ENCODE assay signal across 16 cellular contexts in genomic region chr2:236712961-236713673, GRCh38.
"Had no signal": no experiment of that assay in that cellular context is flagged by ENCODE, and none has a peak within 500 bp of the region (broad histone marks: within the 10 kb centered on the region; RNA-seq: fewer than 3 reads in every experiment).

No MANE protein-coding gene starts in this region.

- H3K9me3 ChIP-seq: body of pancreas, left lung, right atrium auricular region, upper lobe of right lung had no signal

- H3K36me3 Mint-ChIP-seq: activated naive CD4-positive, alpha-beta T cell treated with anti-CD3 and anti-CD28 coated beads, Interleukin-2, amount 10 ng/mL, durations not matched to agents 7 days and 5 days; memory B cell; stimulated activated effector memory CD8-positive, alpha-beta T cell treated with anti-CD3 and anti-CD28 coated beads, Interleukin-12 subunit alpha, Interleukin-12 subunit beta, amount 100 ng/mL, for 72 hours had no signal

- H3K27me3 ChIP-seq: body of pancreas, right atrium auricular region, upper lobe of right lung had no signal

- H3K27ac Mint-ChIP-seq: activated B cell treated with CpG ODN at 0.5 μM for 24 hours; activated CD4-positive, alpha-beta T cell treated with anti-CD3 and anti-CD28 coated beads, Interleukin-2, amount 10 ng/mL, durations not matched to agents 24 days and 14 days; activated naive CD4-positive, alpha-beta T cell treated with anti-CD3 and anti-CD28 coated beads, Interleukin-2, amount 10 ng/mL, durations not matched to agents 7 days and 5 days; activated T-helper 2 cell treated with anti-CD3 and anti-CD28 coated beads, Interferon-gamma antibody, Interleukin-2, Interleukin-4, amounts not matched to agents 10 μg/mL and 5 μg/mL and 100 μg/mL, durations not matched to agents 14 hours and 24 hours and 36 hours; memory B cell; stimulated activated effector memory CD8-positive, alpha-beta T cell treated with anti-CD3 and anti-CD28 coated beads, Interleukin-12 subunit alpha, Interleukin-12 subunit beta, amount 100 ng/mL, for 72 hours; T-helper 17 cell had no signal

- H3K4me3 ChIP-seq: body of pancreas, left lung, right atrium auricular region, smooth muscle cell, upper lobe of right lung had no signal

- H3K4me1 Mint-ChIP-seq: activated B cell treated with CpG ODN at 0.5 μM for 24 hours; activated CD4-positive, alpha-beta T cell treated with anti-CD3 and anti-CD28 coated beads, Interleukin-2, amount 10 ng/mL, durations not matched to agents 24 days and 14 days; activated naive CD4-positive, alpha-beta T cell treated with anti-CD3 and anti-CD28 coated beads, Interleukin-2, amount 10 ng/mL, durations not matched to agents 7 days and 5 days; memory B cell; T-helper 17 cell had no signal

- H3K4me1 ChIP-seq: body of pancreas, upper lobe of right lung had no signal

- H3K36me3 ChIP-seq: left lung, right atrium auricular region, upper lobe of right lung had no signal

- H3K4me3 Mint-ChIP-seq: activated B cell treated with CpG ODN at 0.5 μM for 24 hours; activated CD4-positive, alpha-beta T cell treated with anti-CD3 and anti-CD28 coated beads, Interleukin-2, amount 10 ng/mL, durations not matched to agents 24 days and 14 days; activated naive CD4-positive, alpha-beta T cell treated with anti-CD3 and anti-CD28 coated beads, Interleukin-2, amount 10 ng/mL, durations not matched to agents 7 days and 5 days; memory B cell; neural crest cell; stimulated activated effector memory CD8-positive, alpha-beta T cell treated with anti-CD3 and anti-CD28 coated beads, Interleukin-12 subunit alpha, Interleukin-12 subunit beta, amount 100 ng/mL, for 72 hours; T-helper 17 cell had no signal

- DNase-seq: activated B cell treated with CpG ODN at 0.5 μM for 24 hours; activated CD4-positive, alpha-beta T cell treated with anti-CD3 and anti-CD28 coated beads, Interleukin-2, amount 10 ng/mL, durations not matched to agents 24 days and 14 days; activated CD8-positive, alpha-beta memory T cell treated with anti-CD3 and anti-CD28 coated beads for 24 hours; activated naive CD4-positive, alpha-beta T cell treated with anti-CD3 and anti-CD28 coated beads, Interleukin-2, amount 10 ng/mL, durations not matched to agents 7 days and 5 days; body of pancreas; cerebellar nuclear complex; left lung; posterior cingulate gyrus; T-helper 17 cell; upper lobe of right lung had no signal

- H3K9me3 Mint-ChIP-seq: activated B cell treated with CpG ODN at 0.5 μM for 24 hours; activated CD4-positive, alpha-beta T cell treated with anti-CD3 and anti-CD28 coated beads, Interleukin-2, amount 10 ng/mL, durations not matched to agents 24 days and 14 days; activated naive CD4-positive, alpha-beta T cell treated with anti-CD3 and anti-CD28 coated beads, Interleukin-2, amount 10 ng/mL, durations not matched to agents 7 days and 5 days; activated T-helper 2 cell treated with anti-CD3 and anti-CD28 coated beads, Interferon-gamma antibody, Interleukin-2, Interleukin-4, amounts not matched to agents 10 μg/mL and 5 μg/mL and 100 μg/mL, durations not matched to agents 14 hours and 24 hours and 36 hours; memory B cell; neural crest cell; stimulated activated effector memory CD8-positive, alpha-beta T cell treated with anti-CD3 and anti-CD28 coated beads, Interleukin-12 subunit alpha, Interleukin-12 subunit beta, amount 100 ng/mL, for 72 hours had no signal

- H3K27ac ChIP-seq: body of pancreas, left lung, right atrium auricular region, upper lobe of right lung had no signal
